18 cellular contexts compared by ENCODE assay signal in genomic region chr7:79774150-79774549, GRCh38.
"Had no signal": no experiment of that assay in that cellular context is flagged by ENCODE, and none has a peak within 500 bp of the region (broad histone marks: within the 10 kb centered on the region; RNA-seq: fewer than 3 reads in every experiment).

No MANE protein-coding gene starts in this region.

- H3K4me1 Mint-ChIP-seq: activated CD4-positive, alpha-beta T cell treated with anti-CD3 and anti-CD28 coated beads, Interleukin-2, amount 10 ng/mL, durations not matched to agents 7 days and 5 days; activated naive CD8-positive, alpha-beta T cell treated with anti-CD3 and anti-CD28 coated beads for 36 hours; stimulated activated effector memory CD8-positive, alpha-beta T cell treated with anti-CD3 and anti-CD28 coated beads, Interleukin-12 subunit alpha, Interleukin-12 subunit beta, amount 100 ng/mL, for 72 hours had no signal

- H3K36me3 ChIP-seq: neutrophil, thoracic aorta, upper lobe of right lung had no signal

- H3K27ac ChIP-seq: hepatocyte, neutrophil, parathyroid adenoma, thoracic aorta, upper lobe of right lung had no signal

- H3K9me3 ChIP-seq: neutrophil, thoracic aorta, upper lobe of right lung had no signal

- H3K27me3 Mint-ChIP-seq: activated naive CD8-positive, alpha-beta T cell treated with anti-CD3 and anti-CD28 coated beads for 36 hours had no signal

- H3K36me3 Mint-ChIP-seq: activated naive CD8-positive, alpha-beta T cell treated with anti-CD3 and anti-CD28 coated beads for 36 hours; natural killer cell; stimulated activated effector memory CD8-positive, alpha-beta T cell treated with anti-CD3 and anti-CD28 coated beads, Interleukin-12 subunit alpha, Interleukin-12 subunit beta, amount 100 ng/mL, for 72 hours had no signal

- H3K27ac Mint-ChIP-seq: activated CD4-positive, alpha-beta T cell treated with anti-CD3 and anti-CD28 coated beads, Interleukin-2, amount 10 ng/mL, durations not matched to agents 7 days and 5 days; activated naive CD8-positive, alpha-beta T cell treated with anti-CD3 and anti-CD28 coated beads for 36 hours; activated T-cell treated with anti-CD3 and anti-CD28 coated beads, Interleukin-2, amount 50 U/mL, for 72 hours; natural killer cell; stimulated activated effector memory CD8-positive, alpha-beta T cell treated with anti-CD3 and anti-CD28 coated beads, Interleukin-12 subunit alpha, Interleukin-12 subunit beta, amount 100 ng/mL, for 72 hours had no signal

- H3K9ac ChIP-seq: parathyroid adenoma had no signal

- DNase-seq: activated CD4-positive, alpha-beta T cell treated with anti-CD3 and anti-CD28 coated beads, Interleukin-2, amount 10 ng/mL, durations not matched to agents 7 days and 5 days; activated CD8-positive, alpha-beta memory T cell treated with anti-CD3 and anti-CD28 coated beads, Interleukin-2, amount 50 U/mL, for 48 hours; activated gamma-delta T cell treated with Interleukin-2 at 50 U/mL for 16 hours; activated naive CD8-positive, alpha-beta T cell treated with anti-CD3 and anti-CD28 coated beads for 36 hours; activated T-cell treated with anti-CD3 and anti-CD28 coated beads, Interleukin-2, amount 50 U/mL, for 72 hours; amygdala; erythroblast; left ventricle myocardium superior; mesendoderm; natural killer cell; stimulated activated CD4-positive, alpha-beta T cell treated with anti-CD3 and anti-CD28 coated beads, Interleukin-12 subunit alpha, Interleukin-12 subunit beta, amount 100 ng/mL, for 4 hours; stimulated activated CD4-positive, alpha-beta T cell treated with anti-CD3 and anti-CD28 coated beads, Interleukin-2, amount 100 ng/mL, for 24 hours; upper lobe of right lung had no signal

- H3K9me3 Mint-ChIP-seq: activated CD4-positive, alpha-beta T cell treated with anti-CD3 and anti-CD28 coated beads, Interleukin-2, amount 10 ng/mL, durations not matched to agents 7 days and 5 days; activated naive CD8-positive, alpha-beta T cell treated with anti-CD3 and anti-CD28 coated beads for 36 hours had no signal

- H3K79me2 ChIP-seq: hepatocyte, parathyroid adenoma had no signal

- H3K4me3 Mint-ChIP-seq: activated CD4-positive, alpha-beta T cell treated with anti-CD3 and anti-CD28 coated beads, Interleukin-2, amount 10 ng/mL, durations not matched to agents 7 days and 5 days; activated naive CD8-positive, alpha-beta T cell treated with anti-CD3 and anti-CD28 coated beads for 36 hours; activated T-cell treated with anti-CD3 and anti-CD28 coated beads, Interleukin-2, amount 50 U/mL, for 72 hours; natural killer cell; stimulated activated effector memory CD8-positive, alpha-beta T cell treated with anti-CD3 and anti-CD28 coated beads, Interleukin-12 subunit alpha, Interleukin-12 subunit beta, amount 100 ng/mL, for 72 hours had no signal

- H2AFZ ChIP-seq: hepatocyte, parathyroid adenoma had no signal

- H3K4me3 ChIP-seq: hepatocyte, thoracic aorta, upper lobe of right lung had no signal

- H3K27me3 ChIP-seq: hepatocyte, neutrophil, upper lobe of right lung had no signal

- H3K4me2 ChIP-seq: hepatocyte had no signal

- H3K4me1 ChIP-seq: parathyroid adenoma, upper lobe of right lung had no signal
